Comparison of ENCODE assay signal across 25 cellular contexts in genomic region chr1:151318975-151319374, GRCh38. TPM values are rescaled to one million over a fixed set of nuclear protein-coding genes. Genes with fewer than 3 reads are reported as not detected.
"Had no signal": no experiment of that assay in that cellular context is flagged by ENCODE, and none has a peak within 500 bp of the region (broad histone marks: within the 10 kb centered on the region; RNA-seq: fewer than 3 reads in every experiment).

No MANE protein-coding gene starts in this region.

- H3K4me1 ChIP-seq: foreskin keratinocyte, parathyroid adenoma, prostate gland had no signal

- H3K27me3 ChIP-seq: foreskin keratinocyte, right lobe of liver, spleen, testis, tibial nerve had no signal

- H3K27me3 Mint-ChIP-seq: effector memory CD8-positive, alpha-beta T cell; naive thymus-derived CD4-positive, alpha-beta T cell; stimulated activated naive B cell treated with anti-CD40 and anti-IgM and Interleukin-4, amounts not matched to agents 10 μg/mL and 1 μg/mL and 100 μg/mL, for 72 hours; stimulated activated naive CD8-positive, alpha-beta T cell treated with anti-CD3 and anti-CD28 coated beads, Interleukin-15, amount 100 ng/mL, for 72 hours had no signal

- H3K27ac ChIP-seq: coronary artery, epithelial cell of prostate, foreskin keratinocyte, parathyroid adenoma, prostate gland, right lobe of liver, spleen, testis had no signal

- H3K4me3 Mint-ChIP-seq: effector memory CD8-positive, alpha-beta T cell; immature natural killer cell; naive thymus-derived CD4-positive, alpha-beta T cell; nephron progenitor cell; stimulated activated naive B cell treated with anti-CD40 and anti-IgM and Interleukin-4, amounts not matched to agents 10 μg/mL and 1 μg/mL and 100 μg/mL, for 72 hours; stimulated activated naive CD8-positive, alpha-beta T cell treated with anti-CD3 and anti-CD28 coated beads, Interleukin-15, amount 100 ng/mL, for 72 hours had no signal

- H3K27ac Mint-ChIP-seq: immature natural killer cell; stimulated activated naive B cell treated with anti-CD40 and anti-IgM and Interleukin-4, amounts not matched to agents 10 μg/mL and 1 μg/mL and 100 μg/mL, for 72 hours had no signal

- H3K36me3 ChIP-seq: prostate gland had no signal

- DNase-seq: cerebellar nuclear complex; effector memory CD8-positive, alpha-beta T cell; foreskin keratinocyte; immature natural killer cell; kidney; left colon; left ventricle myocardium superior; mesendoderm; naive thymus-derived CD4-positive, alpha-beta T cell; nephron progenitor cell; right lobe of liver; spleen; stimulated activated CD4-positive, alpha-beta T cell treated with anti-CD3 and anti-CD28 coated beads, Interleukin-15, amount 100 ng/mL, for 24 hours; stimulated activated CD4-positive, alpha-beta T cell treated with anti-CD3 and anti-CD28 coated beads, Interleukin-1b, Interleukin-23, amount 100 ng/mL, for 48 hours; stimulated activated CD4-positive, alpha-beta T cell treated with anti-CD3 and anti-CD28 coated beads, Interleukin-4, amount 100 ng/mL, for 24 hours; stimulated activated naive B cell treated with anti-CD40 and anti-IgM and Interleukin-4, amounts not matched to agents 10 μg/mL and 1 μg/mL and 100 μg/mL, for 72 hours; stimulated activated naive CD8-positive, alpha-beta T cell treated with anti-CD3 and anti-CD28 coated beads, Interleukin-15, amount 100 ng/mL, for 72 hours; testis had no signal

- H3K4me3 ChIP-seq: coronary artery, lung, prostate gland, right lobe of liver, spleen, testis, tibial nerve had no signal

- H3K9me3 Mint-ChIP-seq: effector memory CD8-positive, alpha-beta T cell; immature natural killer cell; naive thymus-derived CD4-positive, alpha-beta T cell; nephron progenitor cell; stimulated activated naive B cell treated with anti-CD40 and anti-IgM and Interleukin-4, amounts not matched to agents 10 μg/mL and 1 μg/mL and 100 μg/mL, for 72 hours; stimulated activated naive CD8-positive, alpha-beta T cell treated with anti-CD3 and anti-CD28 coated beads, Interleukin-15, amount 100 ng/mL, for 72 hours had no signal

- H3K9me3 ChIP-seq: prostate gland, right lobe of liver, spleen, testis, tibial nerve had no signal

- H3K4me1 Mint-ChIP-seq: nephron progenitor cell had no signal

- ATAC-seq: effector memory CD8-positive, alpha-beta T cell; foreskin keratinocyte; left colon; left ventricle myocardium superior; naive thymus-derived CD4-positive, alpha-beta T cell; right lobe of liver; stimulated activated naive B cell treated with anti-CD40 and anti-IgM and Interleukin-4, amounts not matched to agents 10 μg/mL and 1 μg/mL and 100 μg/mL, for 72 hours; stimulated activated naive CD8-positive, alpha-beta T cell treated with anti-CD3 and anti-CD28 coated beads, Interleukin-15, amount 100 ng/mL, for 72 hours had no signal

RNA-seq across cellular contexts. Expression of gene SELENBP1, which starts 53.5 kb away (rescaled TPM):
- total RNA-seq: mononuclear cell; naive thymus-derived CD4-positive, alpha-beta T cell had no signal
- polyA plus RNA-seq: immature natural killer cell; naive thymus-derived CD4-positive, alpha-beta T cell had no signal
